In the genomic region with DNA sequence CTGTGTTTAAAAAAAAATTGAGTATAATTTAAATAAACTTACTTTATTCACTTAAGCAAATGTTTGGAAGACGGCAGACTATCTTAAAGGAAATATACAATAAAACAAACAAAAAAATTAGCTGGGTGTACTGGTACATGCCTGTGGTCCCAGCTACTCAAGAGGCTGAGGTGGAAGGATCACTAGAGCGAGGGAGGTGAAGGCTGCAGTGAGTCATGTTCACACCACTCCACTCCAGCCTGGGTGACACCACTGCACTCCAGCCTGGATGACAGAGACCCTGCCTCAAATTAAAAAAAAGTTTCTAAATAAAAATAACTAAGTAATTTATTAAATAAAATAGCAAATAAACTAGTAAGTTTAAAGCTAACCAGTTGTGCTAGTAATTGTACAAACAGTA, we compare ENCODE assay signal across 17 cellular contexts. TPM values are rescaled to one million over a fixed set of nuclear protein-coding genes. Genes with fewer than 3 reads are reported as not detected.
DNase-seq lines count a peak whose midpoint lies in the region; ATAC-seq and TF ChIP-seq lines count a peak whose summit lies in the region.
"Had no signal": no experiment of that assay in that cellular context is flagged by ENCODE, and none has a peak within 500 bp of the region (broad histone marks: within the 10 kb centered on the region; RNA-seq: fewer than 3 reads in every experiment).

No MANE protein-coding gene starts in this region.

- H3K27ac ChIP-seq in GM23248 = no peak overlapping the region
- no peak overlapping the region for H3K27ac ChIP-seq in naive thymus-derived CD4-positive, alpha-beta T cell (ENCODE audit: low read depth, low read length)
- H3K27ac ChIP-seq: lower lobe of right lung, testis had no signal

- H3K36me3 ChIP-seq in GM23248 (ENCODE audit: low read depth) = no peaks in the 10 kb centered on the region
- H3K36me3 ChIP-seq in naive thymus-derived CD4-positive, alpha-beta T cell (ENCODE audit: control insufficient read depth in 2 of 3, insufficient read depth in 3 of 3, low read length in 3 of 3) = no peaks in the 10 kb centered on the region
- H3K36me3 ChIP-seq: lower lobe of right lung had no signal

- no peaks in the 10 kb centered on the region for H3K9me3 ChIP-seq in GM23248 (ENCODE audit: low read depth)
- H3K9me3 ChIP-seq in naive thymus-derived CD4-positive, alpha-beta T cell (ENCODE audit: control insufficient read depth in 2 of 3, low read length in 3 of 3) = no peaks in the 10 kb centered on the region
- H3K9me3 ChIP-seq: Caco-2, lower lobe of right lung, testis had no signal

- peaks cover 64% of the 10 kb centered on the region for H4K20me1 ChIP-seq in GM23248 (ENCODE audit: insufficient read depth)

- H3K36me3 Mint-ChIP-seq in activated CD4-positive, alpha-beta T cell treated with anti-CD3 and anti-CD28 coated beads, Interleukin-2, amount 10 ng/mL, durations not matched to agents 24 days and 14 days (ENCODE audit: low read depth) = peaks cover 20% of the 10 kb centered on the region
- H3K36me3 Mint-ChIP-seq in activated B cell treated with CpG ODN at 0.5 μM for 24 hours (ENCODE audit: low read depth) = peaks cover 24% of the 10 kb centered on the region
- H3K36me3 Mint-ChIP-seq in naive thymus-derived CD4-positive, alpha-beta T cell = peaks cover 0 to 18% (median 0%) of the 10 kb centered on the region in 5 donors

- no peak overlapping the region for H3K9ac ChIP-seq in GM23248

- 71 to 75% methylated on average over 2 of the region's 2 CpGs for WGBS in GM23248 (ENCODE audit: low coverage in 1 of 2, low lambda C conversion rate in 2 of 2, missing lambda C conversion rate in 2 of 2), 2 experiments

- H3K4me3 Mint-ChIP-seq in activated CD4-positive, alpha-beta T cell treated with anti-CD3 and anti-CD28 coated beads, Interleukin-2, amount 10 ng/mL, durations not matched to agents 24 days and 14 days = no peak overlapping the region
- no peak overlapping the region for H3K4me3 Mint-ChIP-seq in activated B cell treated with CpG ODN at 0.5 μM for 24 hours
- peak overlapping the region in 2 of 10 donors; percentile 61 to 71 for H3K4me3 Mint-ChIP-seq in naive thymus-derived CD4-positive, alpha-beta T cell
- H3K4me3 Mint-ChIP-seq: activated naive CD4-positive, alpha-beta T cell treated with anti-CD3 and anti-CD28 coated beads, Interleukin-2, amount 10 ng/mL, durations not matched to agents 7 days and 5 days; nephron progenitor cell had no signal

- H3K9me3 Mint-ChIP-seq in activated CD4-positive, alpha-beta T cell treated with anti-CD3 and anti-CD28 coated beads, Interleukin-2, amount 10 ng/mL, durations not matched to agents 24 days and 14 days = no peaks in the 10 kb centered on the region
- no peaks in the 10 kb centered on the region for H3K9me3 Mint-ChIP-seq in activated B cell treated with CpG ODN at 0.5 μM for 24 hours
- peaks cover 0 to 2% (median 0%) of the 10 kb centered on the region in 11 donors for H3K9me3 Mint-ChIP-seq in naive thymus-derived CD4-positive, alpha-beta T cell
- H3K9me3 Mint-ChIP-seq: activated naive CD4-positive, alpha-beta T cell treated with anti-CD3 and anti-CD28 coated beads, Interleukin-2, amount 10 ng/mL, durations not matched to agents 7 days and 5 days; nephron progenitor cell had no signal

- H3K27ac Mint-ChIP-seq in activated CD4-positive, alpha-beta T cell treated with anti-CD3 and anti-CD28 coated beads, Interleukin-2, amount 10 ng/mL, durations not matched to agents 24 days and 14 days = no peak overlapping the region
- H3K27ac Mint-ChIP-seq in activated B cell treated with CpG ODN at 0.5 μM for 24 hours = no peak overlapping the region
- H3K27ac Mint-ChIP-seq in naive thymus-derived CD4-positive, alpha-beta T cell = peak overlapping the region in 2 of 9 donors; percentile 52 to 87
- H3K27ac Mint-ChIP-seq: activated naive CD4-positive, alpha-beta T cell treated with anti-CD3 and anti-CD28 coated beads, Interleukin-2, amount 10 ng/mL, durations not matched to agents 7 days and 5 days; nephron progenitor cell had no signal

- no peak overlapping the region for H2AFZ ChIP-seq in GM23248

- intact Hi-C loops in activated CD4-positive, alpha-beta T cell treated with anti-CD3 and anti-CD28 coated beads, Interleukin-2, amount 10 ng/mL, durations not matched to agents 24 days and 14 days (cut with micrococcal nuclease) = no loop called here
- intact Hi-C loops in activated B cell treated with CpG ODN at 0.5 μM for 24 hours (cut with micrococcal nuclease) = no loop called here
- intact Hi-C loops in naive thymus-derived CD4-positive, alpha-beta T cell (cut with micrococcal nuclease) = no loop called here

- ATAC-seq in activated B cell treated with CpG ODN at 0.5 μM for 24 hours (ENCODE audit: low read depth) (peak; percentile 56), GM18520 (IDR thresholded peaks at IDR 0.05; ENCODE audit: unreplicated experiment) (no peak)
- peak; percentile 36 for ATAC-seq in naive thymus-derived CD4-positive, alpha-beta T cell

- H3F3A ChIP-seq in GM23248 (ENCODE audit: insufficient read depth) = peaks cover 10% of the 10 kb centered on the region; the same call in 1 of the 2 replicates

- no peaks in the 10 kb centered on the region for H3K27me3 ChIP-seq in GM23248 (replicated peaks; ENCODE audit: insufficient read depth)
- no peaks in the 10 kb centered on the region for H3K27me3 ChIP-seq in naive thymus-derived CD4-positive, alpha-beta T cell (ENCODE audit: control insufficient read depth in 2 of 2, insufficient read depth in 2 of 2, low read length in 2 of 2)
- H3K27me3 ChIP-seq: testis had no signal

- DNase-seq in activated CD4-positive, alpha-beta T cell treated with anti-CD3 and anti-CD28 coated beads, Interleukin-2, amount 10 ng/mL, durations not matched to agents 24 days and 14 days = peak; percentile 41
- DNase-seq in activated CD4-positive, alpha-beta T cell treated with anti-CD3 and anti-CD28 coated beads for 1 hour = no peak
- DNase-seq in GM23248 (peak; percentile 33), activated B cell treated with CpG ODN at 0.5 μM for 24 hours (no peak), NCI-H510A (lab: John Stamatoyannopoulos, UW) (no peak), Ammon's horn (ENCODE audit: low spot score) (no peak)
- no peak for DNase-seq in naive thymus-derived CD4-positive, alpha-beta T cell
- DNase-seq: activated CD4-positive, alpha-beta T cell treated with anti-CD3 and anti-CD28 coated beads, Interleukin-2, amount 50 U/mL, for 4 hours; activated naive CD4-positive, alpha-beta T cell treated with anti-CD3 and anti-CD28 coated beads, Interleukin-2, amount 10 ng/mL, durations not matched to agents 7 days and 5 days; lower lobe of right lung; NCI-H2081 treated with DMSO at 0.1 percent for 48 hours; nephron progenitor cell; SHP77; stimulated activated CD4-positive, alpha-beta T cell treated with anti-CD3 and anti-CD28 coated beads, Interleukin-1b, Interleukin-23, amount 100 ng/mL, for 48 hours; testis had no signal

- no peaks in the 10 kb centered on the region for H3K27me3 Mint-ChIP-seq in activated CD4-positive, alpha-beta T cell treated with anti-CD3 and anti-CD28 coated beads, Interleukin-2, amount 10 ng/mL, durations not matched to agents 24 days and 14 days
- no peaks in the 10 kb centered on the region for H3K27me3 Mint-ChIP-seq in activated B cell treated with CpG ODN at 0.5 μM for 24 hours
- no peaks in the 10 kb centered on the region for H3K27me3 Mint-ChIP-seq in naive thymus-derived CD4-positive, alpha-beta T cell
- H3K27me3 Mint-ChIP-seq: activated naive CD4-positive, alpha-beta T cell treated with anti-CD3 and anti-CD28 coated beads, Interleukin-2, amount 10 ng/mL, durations not matched to agents 7 days and 5 days had no signal

- peaks cover 11% of the 10 kb centered on the region for H3K4me1 ChIP-seq in GM23248 (ENCODE audit: insufficient read depth)
- H3K4me1 ChIP-seq in naive thymus-derived CD4-positive, alpha-beta T cell (ENCODE audit: control insufficient read depth in 2 of 2, insufficient read depth in 2 of 2, low read length in 2 of 2) = peaks cover 58 to 60% of the 10 kb centered on the region in 2 donors

- H3K4me2 ChIP-seq in GM23248 (ENCODE audit: unreplicated experiment) = no peak overlapping the region

- peaks cover 39% of the 10 kb centered on the region for H3K4me1 Mint-ChIP-seq in activated CD4-positive, alpha-beta T cell treated with anti-CD3 and anti-CD28 coated beads, Interleukin-2, amount 10 ng/mL, durations not matched to agents 24 days and 14 days
- peaks cover 84% of the 10 kb centered on the region for H3K4me1 Mint-ChIP-seq in activated B cell treated with CpG ODN at 0.5 μM for 24 hours
- peaks cover 42 to 99% (median 92%) of the 10 kb centered on the region in 7 donors for H3K4me1 Mint-ChIP-seq in naive thymus-derived CD4-positive, alpha-beta T cell

- H3K9me2 ChIP-seq in GM23248 (ENCODE audit: insufficient read depth) = no peaks in the 10 kb centered on the region

- in situ Hi-C loops in GM23248 (cut with MboI) = no loop called here

- no peak overlapping the region for H3K4me3 ChIP-seq in GM23248
- no peak overlapping the region for H3K4me3 ChIP-seq in naive thymus-derived CD4-positive, alpha-beta T cell (ENCODE audit: low read length)
- H3K4me3 ChIP-seq: lower lobe of right lung, testis had no signal

- H3K79me2 ChIP-seq in GM23248 (ENCODE audit: insufficient read depth) = peaks cover 100% of the 10 kb centered on the region

- POLR2A ChIA-PET in activated B cell treated with CpG ODN at 0.5 μM for 24 hours (lab: Charles Lee) = interaction anchor here (1.2 kb wide), 1 partner anchor 8 kb away, joined by 3 read pairs; no protein-coding TSS in a partner anchor
- POLR2A ChIA-PET in naive thymus-derived CD4-positive, alpha-beta T cell (lab: Charles Lee) = interaction anchor here (0.9 to 2.2 kb wide), 2 partner anchors 8 to 16 kb away, joined by 4 to 7 read pairs; no protein-coding TSS in a partner anchor

- no peak for TF ChIP-seq CTCF in activated B cell treated with CpG ODN at 0.5 μM for 24 hours (IDR thresholded peaks at IDR 0.05)

- CTCF ChIA-PET in activated B cell treated with CpG ODN at 0.5 μM for 24 hours (lab: Charles Lee) = interaction anchor here (2.5 kb wide), 1 partner anchor 17 kb away, joined by 9 read pairs; no protein-coding TSS in a partner anchor
- CTCF ChIA-PET in naive thymus-derived CD4-positive, alpha-beta T cell (lab: Charles Lee) = interaction anchor here (1.5 kb wide), 1 partner anchor 16 kb away, joined by 4 read pairs; no protein-coding TSS in a partner anchor

RNA-seq across cellular contexts. Expression of a gene that starts 7.5 kb away (rescaled TPM):
- 122 and 130 TPM in 2 replicates for total RNA-seq in activated CD4-positive, alpha-beta T cell treated with anti-CD3 and anti-CD28 coated beads, Interleukin-2, amount 10 ng/mL, durations not matched to agents 24 days and 14 days
- total RNA-seq in GM23248 (2014; rRNA removed; shearing (Covaris generic)) = 18.3 and 21.9 TPM in 2 replicates
- 12.0 and 13.6 TPM in 2 replicates for polyA plus RNA-seq in GM23248 (2016; fragmentation: Nextera tagmentation; extraction: Ambion mirVana)
- total RNA-seq in activated B cell treated with CpG ODN at 0.5 μM for 24 hours = 94.9 and 110 TPM in 2 replicates
- 100 to 1,000 TPM; 105 to 178 (median 137) TPM for total RNA-seq in naive thymus-derived CD4-positive, alpha-beta T cell
- polyA plus RNA-seq in naive thymus-derived CD4-positive, alpha-beta T cell = 10 to 100 TPM; 19.2 to 20.1 TPM

Comparison
In these comparisons a context has a peak if more than half of its experiments do, and no peak if none do; other contexts are left out.
1. DNase-seq: peak in activated CD4-positive, alpha-beta T cell treated with anti-CD3 and anti-CD28 coated beads, Interleukin-2, amount 10 ng/mL, durations not matched to agents 24 days and 14 days (single experiment) and GM23248 (single experiment); none in activated CD4-positive, alpha-beta T cell treated with anti-CD3 and anti-CD28 coated beads for 1 hour (single experiment), activated B cell treated with CpG ODN at 0.5 μM for 24 hours (single experiment), naive thymus-derived CD4-positive, alpha-beta T cell (0 of 9), NCI-H510A (single experiment) and Ammon's horn (single experiment).